8 cellular contexts compared by ENCODE assay signal in genomic region chr2:84832772-84833461, GRCh38. TPM values are rescaled to one million over a fixed set of nuclear protein-coding genes. Genes with fewer than 3 reads are reported as not detected.
DNase-seq lines count a peak whose midpoint lies in the region; ATAC-seq and FAIRE-seq lines count a peak whose summit lies in the region.

No MANE protein-coding gene starts in this region.

- POLR2A ChIA-PET in naive thymus-derived CD4-positive, alpha-beta T cell (lab: Charles Lee): interaction anchor here (0.7 to 3.6 kb wide), 17 partner anchors 9 to 155 kb away, joined by 3 to 42 read pairs (median 5); partner anchors contain the start of gene TRABD2A

- no peaks in the 10 kb centered on the region for H3K27me3 ChIP-seq in naive thymus-derived CD4-positive, alpha-beta T cell (ENCODE audit: control insufficient read depth in 2 of 2, insufficient read depth in 2 of 2, low read length in 2 of 2)

- no peak overlapping the region for H3K4me3 Mint-ChIP-seq in activated T-helper 17 cell treated with anti-CD3 and anti-CD28 coated beads, Interleukin-2, amount 50 U/mL, for 72 hours
- peak overlapping the region in 7 of 10 donors; percentile 74 to 89 (median 79) for H3K4me3 Mint-ChIP-seq in naive thymus-derived CD4-positive, alpha-beta T cell

- peak overlapping the region; percentile 50 for H3K4me3 ChIP-seq in naive thymus-derived CD4-positive, alpha-beta T cell (ENCODE audit: low read length)

- ATAC-seq in HG03139 (IDR thresholded peaks at IDR 0.05; ENCODE audit: unreplicated experiment): peak; percentile 79
- ATAC-seq in activated T-helper 17 cell treated with anti-CD3 and anti-CD28 coated beads, Interleukin-2, amount 50 U/mL, for 72 hours (replicated peaks): peak; percentile 82
- peak; percentile 64 for ATAC-seq in naive thymus-derived CD4-positive, alpha-beta T cell

- peak overlapping the region; percentile 79 for H3K27ac ChIP-seq in naive thymus-derived CD4-positive, alpha-beta T cell (ENCODE audit: low read depth, low read length)

- H3K27me3 Mint-ChIP-seq in activated T-helper 17 cell treated with anti-CD3 and anti-CD28 coated beads, Interleukin-2, amount 50 U/mL, for 72 hours: no peaks in the 10 kb centered on the region
- no peaks in the 10 kb centered on the region for H3K27me3 Mint-ChIP-seq in naive thymus-derived CD4-positive, alpha-beta T cell

- intact Hi-C loops in naive thymus-derived CD4-positive, alpha-beta T cell (cut with micrococcal nuclease): loop anchor here (1.0 to 2.0 kb wide), 6 partner anchors 8 to 28 kb away; no protein-coding TSS in a partner anchor

- H3K4me1 Mint-ChIP-seq in activated T-helper 17 cell treated with anti-CD3 and anti-CD28 coated beads, Interleukin-2, amount 50 U/mL, for 72 hours: peaks cover 33% of the 10 kb centered on the region
- H3K4me1 Mint-ChIP-seq in naive thymus-derived CD4-positive, alpha-beta T cell: peaks cover 18 to 46% (median 26%) of the 10 kb centered on the region in 7 donors

- peaks cover 3% of the 10 kb centered on the region for H3K9me3 Mint-ChIP-seq in activated T-helper 17 cell treated with anti-CD3 and anti-CD28 coated beads, Interleukin-2, amount 50 U/mL, for 72 hours
- peaks cover 0 to 23% (median 13%) of the 10 kb centered on the region in 11 donors for H3K9me3 Mint-ChIP-seq in naive thymus-derived CD4-positive, alpha-beta T cell

- H3K9me3 ChIP-seq in naive thymus-derived CD4-positive, alpha-beta T cell (ENCODE audit: control insufficient read depth in 2 of 3, low read length in 3 of 3): peaks cover 0 to 4% (median 0%) of the 10 kb centered on the region in 3 experiments

- peaks cover 36 to 93% of the 10 kb centered on the region in 2 donors for H3K4me1 ChIP-seq in naive thymus-derived CD4-positive, alpha-beta T cell (ENCODE audit: control insufficient read depth in 2 of 2, insufficient read depth in 2 of 2, low read length in 2 of 2)

- peaks cover 24% of the 10 kb centered on the region for H3K36me3 Mint-ChIP-seq in activated T-helper 17 cell treated with anti-CD3 and anti-CD28 coated beads, Interleukin-2, amount 50 U/mL, for 72 hours (ENCODE audit: low read depth)
- H3K36me3 Mint-ChIP-seq in naive thymus-derived CD4-positive, alpha-beta T cell: peaks cover 24 to 46% (median 38%) of the 10 kb centered on the region in 5 donors

- H3K36me3 ChIP-seq in naive thymus-derived CD4-positive, alpha-beta T cell (ENCODE audit: control insufficient read depth in 2 of 3, insufficient read depth in 3 of 3, low read length in 3 of 3): peaks cover 4 to 38% (median 10%) of the 10 kb centered on the region in 3 experiments

- FAIRE-seq in HTR-8/SVneo (lab: Jason Lieb, UNC): no peak

- peak; percentile 26 for DNase-seq in stimulated activated CD4-positive, alpha-beta T cell treated with anti-CD3 and anti-CD28 coated beads, Interleukin-1b, Interleukin-23, amount 100 ng/mL, for 48 hours
- DNase-seq in stimulated activated CD4-positive, alpha-beta T cell treated with anti-CD3 and anti-CD28 coated beads, Interleukin-12 subunit alpha, Interleukin-12 subunit beta, amount 100 ng/mL, for 4 hours: no peak
- DNase-seq in naive thymus-derived CD4-positive, alpha-beta T cell: no peak
- DNase-seq in HTR-8/SVneo (ENCODE audit: insufficient read length, low spot score): no peak
- no peak for DNase-seq in NK-92 (lab: John Stamatoyannopoulos, UW; ENCODE audit: unreplicated experiment)
- no peak for DNase-seq in cerebellum (ENCODE audit: low spot score)

- no peak overlapping the region for H3K27ac Mint-ChIP-seq in activated T-helper 17 cell treated with anti-CD3 and anti-CD28 coated beads, Interleukin-2, amount 50 U/mL, for 72 hours
- peak overlapping the region in 1 of 9 donors; percentile 92 for H3K27ac Mint-ChIP-seq in naive thymus-derived CD4-positive, alpha-beta T cell

- CTCF ChIA-PET in naive thymus-derived CD4-positive, alpha-beta T cell (lab: Charles Lee): interaction anchor here (0.7 to 2.7 kb wide), 4 partner anchors 23 to 93 kb away, joined by 3 to 10 read pairs (median 4); no protein-coding TSS in a partner anchor

RNA-seq across cellular contexts. Expression of gene TRABD2A, which starts 48.0 kb away (rescaled TPM):
- 10 to 100 TPM; 28.6 to 32.3 TPM for total RNA-seq in activated T-helper 17 cell treated with anti-CD3 and anti-CD28 coated beads, Interleukin-2, amount 50 U/mL, for 72 hours
- 100 to 1,000 TPM in 4 of 5 experiments, 10 to 100 TPM in 1; 75.0 to 288 (median 182) TPM for total RNA-seq in naive thymus-derived CD4-positive, alpha-beta T cell
- 100 to 1,000 TPM; 119 to 204 TPM for polyA plus RNA-seq in naive thymus-derived CD4-positive, alpha-beta T cell
- 1.4 TPM for total RNA-seq in cerebellum

Comparison
In these comparisons a context has a peak if more than half of its experiments do, and no peak if none do; other contexts are left out.
1. RNA of gene TRABD2A, which starts 48.0 kb away (total RNA-seq): 75.0 to 288 TPM in naive thymus-derived CD4-positive, alpha-beta T cell and 28.6 to 32.3 TPM in activated T-helper 17 cell treated with anti-CD3 and anti-CD28 coated beads, Interleukin-2, amount 50 U/mL, for 72 hours; 1.4 TPM in cerebellum (single experiment); every median in the first group is over 10 times any median in the second.
2. Peak in every context shown above with its lines, with median percentiles within 50 percentile points of each other: ATAC-seq.